ENCODE assay signal across 7 cellular contexts in genomic region chr4:18021470-18021719, GRCh38. TPM values are rescaled to one million over a fixed set of nuclear protein-coding genes. Genes with fewer than 3 reads are reported as not detected.
DNase-seq lines count a peak whose midpoint lies in the region; ATAC-seq lines count a peak whose summit lies in the region.

No MANE protein-coding gene starts in this region.

- H3K27ac Mint-ChIP-seq in activated naive CD8-positive, alpha-beta T cell, result no peak overlapping the region

- DNase-seq in GM19238 (ENCODE audit: insufficient read length, low spot score), result peak; percentile 21
- no peak for DNase-seq in sciatic nerve (ENCODE audit: low spot score)
- no peak for DNase-seq in NCI-H345 (lab: John Stamatoyannopoulos, UW)

- H3K27ac ChIP-seq in stomach smooth muscle (ENCODE audit: low read length), result peak overlapping the region; percentile 70

- ATAC-seq in HG03095 (IDR thresholded peaks at IDR 0.05; ENCODE audit: unreplicated experiment), result peak; percentile 4
- ATAC-seq in sciatic nerve, result no peak

- peaks cover 14% of the 10 kb centered on the region for H3K27me3 Mint-ChIP-seq in activated naive CD8-positive, alpha-beta T cell

- no peaks in the 10 kb centered on the region for H3K36me3 Mint-ChIP-seq in activated naive CD8-positive, alpha-beta T cell

- H3K4me3 ChIP-seq in iPS-18c (ENCODE audit: insufficient read depth, low read depth, low read length) (peak overlapping the region; percentile 86), stomach smooth muscle (ENCODE audit: low read length in 2 of 2) (peak overlapping the region; percentile 88 to 90)

- intact Hi-C loops in sciatic nerve (cut with DNase I), result no loop called here

- peaks cover 24% of the 10 kb centered on the region for H3K4me1 Mint-ChIP-seq in activated naive CD8-positive, alpha-beta T cell (ENCODE audit: low read depth)

- peak overlapping the region; percentile 67 to 76 for H3K9ac ChIP-seq in stomach smooth muscle (ENCODE audit: low read length in 2 of 2)

- no peaks in the 10 kb centered on the region for H3K9me3 ChIP-seq in iPS-18c (ENCODE audit: control insufficient read depth, insufficient read depth, low read length)
- no peaks in the 10 kb centered on the region for H3K9me3 ChIP-seq in stomach smooth muscle (ENCODE audit: control insufficient read depth in 2 of 2, low read length in 2 of 2)

- H3K4me3 Mint-ChIP-seq in activated naive CD8-positive, alpha-beta T cell, result peak overlapping the region; percentile 90

- H3K27me3 ChIP-seq in stomach smooth muscle (ENCODE audit: control insufficient read depth in 1 of 2, insufficient read depth in 2 of 2, low read length in 2 of 2), result no peaks in the 10 kb centered on the region

- H3K4me1 ChIP-seq in stomach smooth muscle (ENCODE audit: control insufficient read depth, insufficient read depth, low read length), result peaks cover 13% of the 10 kb centered on the region

- no peaks in the 10 kb centered on the region for H3K9me3 Mint-ChIP-seq in activated naive CD8-positive, alpha-beta T cell (ENCODE audit: low read depth)

- no peaks in the 10 kb centered on the region for H3K36me3 ChIP-seq in stomach smooth muscle (ENCODE audit: control insufficient read depth in 2 of 2, insufficient read depth in 2 of 2, low read length in 2 of 2)

RNA-seq across cellular contexts. Expression of gene LCORL, which starts 0.2 kb away (rescaled TPM):
- total RNA-seq in sciatic nerve, result 29.7 TPM
